25 cellular contexts compared by ENCODE assay signal in the genomic region with DNA sequence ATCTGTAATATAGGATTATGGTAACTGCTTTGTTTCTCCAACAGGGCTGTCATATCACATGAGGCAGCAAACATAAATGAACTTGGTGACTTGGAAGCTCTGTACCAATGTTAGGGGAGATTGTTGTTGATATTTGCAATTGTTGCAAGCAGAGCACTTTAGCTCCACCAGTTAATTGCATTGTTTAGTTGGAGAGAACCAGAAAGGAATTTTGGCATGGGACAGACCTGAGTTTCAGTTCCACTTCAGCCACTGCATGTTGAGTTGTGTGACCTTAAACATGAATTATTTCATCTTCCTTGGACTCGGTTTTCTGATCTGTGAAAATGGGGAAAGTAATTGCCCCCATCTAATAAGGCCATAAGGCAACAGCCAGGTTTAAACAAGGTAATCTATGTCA.
"Had no signal": no experiment of that assay in that cellular context is flagged by ENCODE, and none has a peak within 500 bp of the region (broad histone marks: within the 10 kb centered on the region; RNA-seq: fewer than 3 reads in every experiment).

No MANE protein-coding gene starts in this region.

- H3K4me1 Mint-ChIP-seq: neural crest cell had no signal

- DNase-seq: activated CD4-positive, alpha-beta T cell treated with anti-CD3 and anti-CD28 coated beads for 1 hour; activated CD4-positive, alpha-beta T cell treated with anti-CD3 and anti-CD28 coated beads, Interleukin-2, amount 50 U/mL, for 1 hour; activated CD8-positive, alpha-beta T cell treated with anti-CD3 and anti-CD28 coated beads, Interleukin-2, amount 10 ng/mL, durations not matched to agents 7 days and 5 days; activated gamma-delta T cell; activated naive CD4-positive, alpha-beta T cell treated with anti-CD3 and anti-CD28 coated beads, Interleukin-2, amount 50 U/mL, for 16 hours; activated naive CD8-positive, alpha-beta T cell treated with anti-CD3 and anti-CD28 coated beads, Interleukin-2, amount 50 U/mL, for 24 hours; anterior cingulate cortex; body of pancreas; dermis blood vessel endothelial cell; effector memory CD4-positive, alpha-beta T cell; foreskin fibroblast; immature natural killer cell; left ventricle myocardium inferior; naive thymus-derived CD4-positive, alpha-beta T cell; occipital lobe; spleen; stimulated activated CD4-positive, alpha-beta T cell treated with anti-CD3 and anti-CD28 coated beads, Interleukin-4, amount 100 ng/mL, for 1 hour; stimulated activated naive CD4-positive, alpha-beta T cell treated with Interleukin-2 at 50 U/mL for 16 hours; T-cell; uterus; WERI-Rb-1 had no signal

- H3K27me3 Mint-ChIP-seq: activated naive CD8-positive, alpha-beta T cell treated with anti-CD3 and anti-CD28 coated beads, Interleukin-2, amount 50 U/mL, for 24 hours; T-cell had no signal

- H3K36me3 Mint-ChIP-seq: immature natural killer cell, T-cell had no signal

- H3K4me3 Mint-ChIP-seq: activated CD8-positive, alpha-beta T cell treated with anti-CD3 and anti-CD28 coated beads, Interleukin-2, amount 10 ng/mL, durations not matched to agents 7 days and 5 days; activated naive CD8-positive, alpha-beta T cell treated with anti-CD3 and anti-CD28 coated beads, Interleukin-2, amount 50 U/mL, for 24 hours; activated T-helper 1 cell treated with anti-CD3 and anti-CD28 coated beads, Interleukin-12 subunit alpha, Interleukin-12 subunit beta, Interleukin-2, Interleukin-4 antibody, amounts not matched to agents 30 ng/mL and 10 ng/mL and 1 ng/mL, durations not matched to agents 14 hours and 24 hours and 36 hours; immature natural killer cell; naive thymus-derived CD4-positive, alpha-beta T cell; neural crest cell; T-cell; T-helper 2 cell treated with Interferon-gamma antibody and Interleukin-4, amounts not matched to agents 5 μg/mL and 100 μg/mL, for 36 hours had no signal

- H3K27ac ChIP-seq: body of pancreas, left ventricle myocardium inferior, spleen, tibial nerve, uterus, WERI-Rb-1 had no signal

- H3K4me3 ChIP-seq: body of pancreas, left ventricle myocardium inferior, spleen, tibial nerve, uterus had no signal

- H3K27ac Mint-ChIP-seq: activated CD8-positive, alpha-beta T cell treated with anti-CD3 and anti-CD28 coated beads, Interleukin-2, amount 10 ng/mL, durations not matched to agents 7 days and 5 days; activated naive CD8-positive, alpha-beta T cell treated with anti-CD3 and anti-CD28 coated beads, Interleukin-2, amount 50 U/mL, for 24 hours; activated T-helper 1 cell treated with anti-CD3 and anti-CD28 coated beads, Interleukin-12 subunit alpha, Interleukin-12 subunit beta, Interleukin-2, Interleukin-4 antibody, amounts not matched to agents 30 ng/mL and 10 ng/mL and 1 ng/mL, durations not matched to agents 14 hours and 24 hours and 36 hours; immature natural killer cell; T-cell; T-helper 2 cell treated with Interferon-gamma antibody and Interleukin-4, amounts not matched to agents 5 μg/mL and 100 μg/mL, for 36 hours had no signal

- H3K36me3 ChIP-seq: left ventricle myocardium inferior, spleen, tibial nerve, uterus, WERI-Rb-1 had no signal

- H3K4me1 ChIP-seq: uterus had no signal

- H3K9me3 Mint-ChIP-seq: activated naive CD8-positive, alpha-beta T cell treated with anti-CD3 and anti-CD28 coated beads, Interleukin-2, amount 50 U/mL, for 24 hours; activated T-helper 1 cell treated with anti-CD3 and anti-CD28 coated beads, Interleukin-12 subunit alpha, Interleukin-12 subunit beta, Interleukin-2, Interleukin-4 antibody, amounts not matched to agents 30 ng/mL and 10 ng/mL and 1 ng/mL, durations not matched to agents 14 hours and 24 hours and 36 hours; immature natural killer cell; neural crest cell; T-cell had no signal

- ATAC-seq: activated CD8-positive, alpha-beta T cell treated with anti-CD3 and anti-CD28 coated beads, Interleukin-2, amount 10 ng/mL, durations not matched to agents 7 days and 5 days; activated naive CD8-positive, alpha-beta T cell treated with anti-CD3 and anti-CD28 coated beads, Interleukin-2, amount 50 U/mL, for 24 hours; body of pancreas; naive thymus-derived CD4-positive, alpha-beta T cell; T-cell had no signal

- H3K27me3 ChIP-seq: body of pancreas, spleen, tibial nerve, uterus had no signal

- H3K9me3 ChIP-seq: body of pancreas, left ventricle myocardium inferior, spleen, tibial nerve, uterus had no signal
